9 cellular contexts compared by ENCODE assay signal in genomic region chr1:18923721-18924610, GRCh38. TPM values are rescaled to one million over a fixed set of nuclear protein-coding genes. Genes with fewer than 3 reads are reported as not detected.
DNase-seq lines count a peak whose midpoint lies in the region; ATAC-seq, FAIRE-seq and TF ChIP-seq lines count a peak whose summit lies in the region.
"Had no signal": no experiment of that assay in that cellular context is flagged by ENCODE, and none has a peak within 500 bp of the region (broad histone marks: within the 10 kb centered on the region; RNA-seq: fewer than 3 reads in every experiment).

No MANE protein-coding gene starts in this region.

- no peaks in the 10 kb centered on the region for H3K27me3 ChIP-seq in BLaER1
- no peaks in the 10 kb centered on the region for H3K27me3 ChIP-seq in mammary epithelial cell (ENCODE audit: insufficient read depth, low read length)

- dilution Hi-C loops in mammary epithelial cell (cut with HindIII; ENCODE audit: low sequenced_read_pairs) = no loop called here

- peaks cover 22 to 73% (median 63%) of the 10 kb centered on the region in 4 donors for H3K4me1 Mint-ChIP-seq in naive thymus-derived CD8-positive, alpha-beta T cell

- peaks cover 74% of the 10 kb centered on the region for H4K20me1 ChIP-seq in BLaER1
- no peaks in the 10 kb centered on the region for H4K20me1 ChIP-seq in mammary epithelial cell (ENCODE audit: insufficient read depth, low read length)

- peaks cover 72% of the 10 kb centered on the region for H3K4me1 ChIP-seq in BLaER1
- H3K4me1 ChIP-seq in mammary epithelial cell (ENCODE audit: insufficient read depth, low read length) = peaks cover 69% of the 10 kb centered on the region

- no peak overlapping the region; the same call in 1 of the 2 replicates for H3K4me3 ChIP-seq in BLaER1
- peak overlapping the region in 1 of 3 experiments; percentile 17 for H3K4me3 ChIP-seq in mammary epithelial cell (replicated peaks in 1 of 3; ENCODE audit: insufficient read depth in 1 of 3, low read depth in 2 of 3, low read length in 3 of 3)

- H3K27ac ChIP-seq in BLaER1 (peak overlapping the region; percentile 2; the same call in 1 of the 2 replicates), mammary epithelial cell (ENCODE audit: insufficient read depth, low read depth, low read length) (peak overlapping the region; percentile 54)

- no peak for TF ChIP-seq CTCF in mammary epithelial cell (conservative IDR thresholded peaks at IDR 0.05 in 1 of 2, IDR thresholded peaks at IDR 0.05 in 1 of 2; ENCODE audit: extremely low read depth in 1 of 2, insufficient read depth in 1 of 2, low read depth in 1 of 2, low read length in 2 of 2)

- ATAC-seq in naive thymus-derived CD8-positive, alpha-beta T cell = no peak

- H3K27ac Mint-ChIP-seq in naive thymus-derived CD8-positive, alpha-beta T cell = peak overlapping the region in 8 of 10 donors; percentile 16 to 86 (median 75)

- peaks cover 0 to 1% (median 0%) of the 10 kb centered on the region in 9 donors for H3K9me3 Mint-ChIP-seq in naive thymus-derived CD8-positive, alpha-beta T cell

- H3K4me2 ChIP-seq in BLaER1 (peak overlapping the region; percentile 74), mammary epithelial cell (ENCODE audit: insufficient read depth, low read depth, low read length) (peak overlapping the region; percentile 80)

- no peak overlapping the region for H2AFZ ChIP-seq in mammary epithelial cell (ENCODE audit: low read depth, low read length)

- H3K36me3 ChIP-seq in BLaER1 (peaks cover 19% of the 10 kb centered on the region), mammary epithelial cell (ENCODE audit: insufficient read depth, low read length) (peaks cover 7% of the 10 kb centered on the region)

- H3K4me3 Mint-ChIP-seq in naive thymus-derived CD8-positive, alpha-beta T cell = peak overlapping the region; percentile 0 to 76 (median 62)

- CTCF ChIA-PET in mammary epithelial cell (lab: Charles Lee; ENCODE audit: low non-redundant PET) = interaction anchor here (0.6 to 0.8 kb wide), 3 partner anchors 17 to 190 kb away, joined by 4 to 6 read pairs (median 5); no protein-coding TSS in a partner anchor

- in situ Hi-C loops in mammary epithelial cell (cut with MboI; ENCODE audit: low sequenced_read_pairs in 2 of 2) = no loop called here

- no TSS peak for BruUV-seq in mammary epithelial cell (replicated peaks; lab: Mats Ljungman, UMichigan)

- WGBS in mammary epithelial cell (ENCODE audit: low coverage, missing lambda C conversion rate) = 9% methylated on average over 17 of the region's 21 CpGs

- peaks cover 88% of the 10 kb centered on the region for H3K79me2 ChIP-seq in mammary epithelial cell (ENCODE audit: insufficient read depth, low read length)

- FAIRE-seq in RCC 7860 (lab: Jason Lieb, UNC) = no peak

- peaks cover 0 to 16% (median 0%) of the 10 kb centered on the region in 3 donors for H3K36me3 Mint-ChIP-seq in naive thymus-derived CD8-positive, alpha-beta T cell

- POLR2A ChIA-PET in naive thymus-derived CD8-positive, alpha-beta T cell (lab: Charles Lee) = interaction anchor here (0.9 to 14.2 kb wide), 3 partner anchors 10 to 151 kb away, joined by 4 to 430 read pairs (median 5); partner anchors contain the start of gene IFFO2

- H3K9ac ChIP-seq in BLaER1 (peak overlapping the region; percentile 60; the same call in 1 of the 2 replicates), mammary epithelial cell (ENCODE audit: insufficient read depth, low read length) (peak overlapping the region; percentile 49)

- DNase-seq in NCI-H1092 treated with DMSO at 0.1 percent for 48 hours (lab: John Stamatoyannopoulos, UW) (peak; percentile 69), mammary epithelial cell (no peak), OCI-M1 (lab: John Stamatoyannopoulos, UW) (no peak), RCC 7860 (ENCODE audit: low spot score) (no peak), ureter (ENCODE audit: low spot score) (no peak)
- peak in 3 of 10 donors; percentile 17 to 27 (median 25) for DNase-seq in naive thymus-derived CD8-positive, alpha-beta T cell
- no peak for DNase-seq in activated effector memory CD4-positive, alpha-beta T cell treated with Interleukin-2 at 50 U/mL for 16 hours
- DNase-seq: erythroblast had no signal

- H3K9me3 ChIP-seq in BLaER1 = no peaks in the 10 kb centered on the region
- H3K9me3 ChIP-seq in mammary epithelial cell (replicated peaks; ENCODE audit: insufficient read depth, low read length) = no peaks in the 10 kb centered on the region

- intact Hi-C loops in mammary epithelial cell (cut with micrococcal nuclease) = loop anchor here (1.0 to 10.0 kb wide), 2 partner anchors 15 to 731 kb away; no protein-coding TSS in a partner anchor

- H3K27me3 Mint-ChIP-seq in naive thymus-derived CD8-positive, alpha-beta T cell = no peaks in the 10 kb centered on the region

RNA-seq across cellular contexts. Expression of gene ALDH4A1, which starts 21.6 kb away (rescaled TPM):
- total RNA-seq in mammary epithelial cell (10 to 100 TPM; 24.0 to 41.4 TPM), ureter (74.4 TPM)
- 35.3 TPM for polyA plus RNA-seq in mammary epithelial cell
- polyA minus RNA-seq in mammary epithelial cell = 24.8 TPM
- total RNA-seq in naive thymus-derived CD8-positive, alpha-beta T cell = 1 to 10 TPM; 1.6 to 2.5 TPM
- 1 to 10 TPM in 1 of 3 donors, under 1 TPM in 2; 0.31 to 2.0 (median 0.39) TPM for polyA plus RNA-seq in naive thymus-derived CD8-positive, alpha-beta T cell

RNA-seq across cellular contexts. Expression of gene IFFO2, which starts 32.5 kb away (rescaled TPM):
- total RNA-seq in mammary epithelial cell (100 to 1,000 TPM in 1 of 2 donors, 10 to 100 TPM in 1; 94.8 to 304 TPM), ureter (15.0 TPM)
- polyA plus RNA-seq in mammary epithelial cell = 66.9 TPM
- polyA minus RNA-seq in mammary epithelial cell = 116 TPM
- total RNA-seq in naive thymus-derived CD8-positive, alpha-beta T cell = 10 to 100 TPM; 29.0 to 30.7 TPM
- polyA plus RNA-seq in naive thymus-derived CD8-positive, alpha-beta T cell = 1 to 10 TPM; 1.6 to 4.4 (median 4.4) TPM

Comparison
In these comparisons a context has a peak if more than half of its experiments do, and no peak if none do; other contexts are left out.
1. RNA of gene ALDH4A1, which starts 21.6 kb away (total RNA-seq): 74.4 TPM in ureter (single experiment) and 24.0 to 41.4 TPM in mammary epithelial cell; 1.6 to 2.5 TPM in naive thymus-derived CD8-positive, alpha-beta T cell; every median in the first group is over 4 times any median in the second.